Comparison of ENCODE assay signal across 8 cellular contexts in the genomic region with DNA sequence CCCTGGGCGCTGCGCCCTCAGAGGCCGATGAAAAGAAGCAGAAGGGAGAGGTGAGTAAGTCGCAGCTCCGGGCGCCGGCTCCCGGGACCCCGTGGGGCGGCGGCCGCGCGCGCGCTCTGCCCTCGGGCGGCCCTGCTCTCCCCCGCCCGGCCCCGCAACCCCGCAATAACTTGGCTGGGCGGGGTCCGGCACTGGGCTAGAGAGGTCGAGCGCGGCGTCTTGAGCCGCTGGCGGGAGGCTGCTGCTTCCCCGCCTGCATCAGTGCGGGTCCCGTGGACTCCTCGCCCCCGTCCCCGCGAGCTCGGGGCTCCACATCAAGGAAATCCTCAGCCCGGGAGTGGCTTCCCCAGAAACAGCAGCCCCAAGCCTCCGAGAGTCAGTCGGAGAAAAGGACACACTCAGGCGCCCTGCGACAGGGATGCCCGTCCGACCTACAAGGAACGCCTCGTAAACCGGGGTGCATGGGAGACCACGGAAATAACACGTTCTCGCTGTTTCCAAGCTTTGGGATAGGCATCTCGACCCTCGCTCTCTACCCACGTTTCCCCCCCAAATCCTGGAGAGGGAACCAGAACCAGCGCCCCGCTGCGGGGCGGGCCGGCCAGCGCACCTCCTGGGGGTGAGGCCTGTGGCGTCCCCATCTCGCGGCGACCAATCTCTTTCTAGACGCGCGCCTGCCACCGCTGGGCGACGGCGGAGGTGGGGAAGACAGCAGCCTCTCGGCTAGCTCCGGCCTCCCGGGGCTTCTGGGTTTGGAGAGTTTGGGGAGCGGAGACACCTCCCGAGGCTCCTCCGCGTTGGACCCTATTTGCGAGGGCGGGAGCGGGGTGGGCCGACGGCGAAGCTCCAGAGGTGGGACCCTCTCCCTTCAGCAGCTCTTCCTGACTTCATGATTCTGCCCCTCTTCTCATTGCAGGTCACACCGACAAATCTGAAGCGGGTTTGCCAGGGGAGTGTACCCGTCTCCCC. TPM values are rescaled to one million over a fixed set of nuclear protein-coding genes. Genes with fewer than 3 reads are reported as not detected.
DNase-seq lines count a peak whose midpoint lies in the region; ATAC-seq, FAIRE-seq and TF ChIP-seq lines count a peak whose summit lies in the region.

No MANE protein-coding gene starts in this region.

- H3K27me3 ChIP-seq in colonic mucosa (no peaks in the 10 kb centered on the region), liver (ENCODE audit: control insufficient read depth in 4 of 4, insufficient read depth in 4 of 4, low read length in 3 of 4) (no peaks in the 10 kb centered on the region)

- peak; percentile 47 for ATAC-seq in HG02642 (IDR thresholded peaks at IDR 0.05; ENCODE audit: poor library complexity, unreplicated experiment)
- ATAC-seq in activated CD4-positive, CD25-positive, alpha-beta regulatory T cell treated with anti-CD3 and anti-CD28 coated beads, Interleukin-2, amount 50 U/mL, for 24 hours: peak; percentile 61 to 66

- H3K9me3 ChIP-seq in colonic mucosa (no peaks in the 10 kb centered on the region), liver (ENCODE audit: control insufficient read depth in 4 of 4, low read length in 3 of 4) (no peaks in the 10 kb centered on the region)

- intact Hi-C loops in colonic mucosa (cut with DNase I): no loop called here

- TF ChIP-seq POLR2A in GM12891 (IDR thresholded peaks at IDR 0.05; ENCODE audit: low read depth, low read length): no peak

- TF ChIP-seq CTCF in colonic mucosa (IDR thresholded peaks at IDR 0.05) (no peak), liver (IDR thresholded peaks at IDR 0.05; ENCODE audit: low read depth, low read length, missing input control) (peak; percentile 26)

- H3K27ac ChIP-seq in colonic mucosa: peak overlapping the region; percentile 94
- H3K27ac ChIP-seq in liver (ENCODE audit: low read depth in 1 of 2, low read length in 2 of 2): peak overlapping the region; percentile 87 to 91

- WGBS in liver: under 1% methylated on average over 87 of the region's 87 CpGs

- peak; percentile 84 for DNase-seq in GM12891 (ENCODE audit: insufficient read length, low spot score)
- DNase-seq in NCI-H146 treated with DMSO at 0.1 percent for 48 hours (lab: John Stamatoyannopoulos, UW; ENCODE audit: unreplicated experiment): peak; percentile 46
- peak; percentile 80 for DNase-seq in colonic mucosa
- peak in 2 of 3 experiments; percentile 56 to 58 for DNase-seq in stimulated activated CD4-positive, alpha-beta T cell treated with anti-CD3 and anti-CD28 coated beads, TNF-alpha, amount 100 ng/mL, for 4 hours (ENCODE audit: low read depth in 3 of 3)
- DNase-seq in superior temporal gyrus (ENCODE audit: extremely low spot score): no peak

- no peaks in the 10 kb centered on the region for H3K36me3 ChIP-seq in colonic mucosa
- H3K36me3 ChIP-seq in liver (ENCODE audit: control insufficient read depth in 4 of 4, insufficient read depth in 3 of 4, low read depth in 1 of 4, low read length in 3 of 4): peaks cover 0 to 3% (median 1%) of the 10 kb centered on the region in 4 donors

- TF ChIP-seq RAD21 in liver (IDR thresholded peaks at IDR 0.05): no peak

- H3K9ac ChIP-seq in colonic mucosa (ENCODE audit: low read depth in 2 of 2, low read length in 2 of 2): peak overlapping the region; percentile 84 to 85
- H3K9ac ChIP-seq in liver (ENCODE audit: low read depth in 1 of 2, low read length in 2 of 2): peak overlapping the region; percentile 85 to 87

- peaks cover 8% of the 10 kb centered on the region for H3K4me1 ChIP-seq in colonic mucosa
- H3K4me1 ChIP-seq in liver (ENCODE audit: control insufficient read depth in 4 of 4, insufficient read depth in 4 of 4, low read length in 3 of 4): peaks cover 10 to 64% (median 50%) of the 10 kb centered on the region in 4 donors

- H3K4me3 ChIP-seq in colonic mucosa (peak overlapping the region; percentile 82), liver (ENCODE audit: low read depth in 1 of 3, low read length in 3 of 3) (peak overlapping the region; percentile 77 to 92 (median 83))

- peak; percentile 72 for FAIRE-seq in GM12891 (lab: Jason Lieb, UNC)

TF ChIP-seq in GM12891, 5 proteins besides CTCF, POLR2A, EP300 and RAD21:
- no peak for TF ChIP-seq SPI1 (IDR thresholded peaks at IDR 0.05; ENCODE audit: low read depth, low read length)
- TF ChIP-seq TAF1 (IDR thresholded peaks at IDR 0.05; ENCODE audit: low read depth, low read length): peak; percentile 19

TF ChIP-seq in liver, 16 proteins besides CTCF, POLR2A, EP300 and RAD21:
- peak; percentile 9 for TF ChIP-seq SP1 (IDR thresholded peaks at IDR 0.05)
- TF ChIP-seq, protein P1, sequence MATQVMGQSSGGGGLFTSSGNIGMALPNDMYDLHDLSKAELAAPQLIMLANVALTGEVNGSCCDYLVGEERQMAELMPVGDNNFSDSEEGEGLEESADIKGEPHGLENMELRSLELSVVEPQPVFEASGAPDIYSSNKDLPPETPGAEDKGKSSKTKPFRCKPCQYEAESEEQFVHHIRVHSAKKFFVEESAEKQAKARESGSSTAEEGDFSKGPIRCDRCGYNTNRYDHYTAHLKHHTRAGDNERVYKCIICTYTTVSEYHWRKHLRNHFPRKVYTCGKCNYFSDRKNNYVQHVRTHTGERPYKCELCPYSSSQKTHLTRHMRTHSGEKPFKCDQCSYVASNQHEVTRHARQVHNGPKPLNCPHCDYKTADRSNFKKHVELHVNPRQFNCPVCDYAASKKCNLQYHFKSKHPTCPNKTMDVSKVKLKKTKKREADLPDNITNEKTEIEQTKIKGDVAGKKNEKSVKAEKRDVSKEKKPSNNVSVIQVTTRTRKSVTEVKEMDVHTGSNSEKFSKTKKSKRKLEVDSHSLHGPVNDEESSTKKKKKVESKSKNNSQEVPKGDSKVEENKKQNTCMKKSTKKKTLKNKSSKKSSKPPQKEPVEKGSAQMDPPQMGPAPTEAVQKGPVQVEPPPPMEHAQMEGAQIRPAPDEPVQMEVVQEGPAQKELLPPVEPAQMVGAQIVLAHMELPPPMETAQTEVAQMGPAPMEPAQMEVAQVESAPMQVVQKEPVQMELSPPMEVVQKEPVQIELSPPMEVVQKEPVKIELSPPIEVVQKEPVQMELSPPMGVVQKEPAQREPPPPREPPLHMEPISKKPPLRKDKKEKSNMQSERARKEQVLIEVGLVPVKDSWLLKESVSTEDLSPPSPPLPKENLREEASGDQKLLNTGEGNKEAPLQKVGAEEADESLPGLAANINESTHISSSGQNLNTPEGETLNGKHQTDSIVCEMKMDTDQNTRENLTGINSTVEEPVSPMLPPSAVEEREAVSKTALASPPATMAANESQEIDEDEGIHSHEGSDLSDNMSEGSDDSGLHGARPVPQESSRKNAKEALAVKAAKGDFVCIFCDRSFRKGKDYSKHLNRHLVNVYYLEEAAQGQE (IDR thresholded peaks at IDR 0.05): no peak
- TF ChIP-seq, protein P2, sequence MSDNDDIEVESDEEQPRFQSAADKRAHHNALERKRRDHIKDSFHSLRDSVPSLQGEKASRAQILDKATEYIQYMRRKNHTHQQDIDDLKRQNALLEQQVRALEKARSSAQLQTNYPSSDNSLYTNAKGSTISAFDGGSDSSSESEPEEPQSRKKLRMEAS (IDR thresholded peaks at IDR 0.05): no peak
- no peak for TF ChIP-seq FOXA1 (IDR thresholded peaks at IDR 0.05)
- TF ChIP-seq, protein P3, sequence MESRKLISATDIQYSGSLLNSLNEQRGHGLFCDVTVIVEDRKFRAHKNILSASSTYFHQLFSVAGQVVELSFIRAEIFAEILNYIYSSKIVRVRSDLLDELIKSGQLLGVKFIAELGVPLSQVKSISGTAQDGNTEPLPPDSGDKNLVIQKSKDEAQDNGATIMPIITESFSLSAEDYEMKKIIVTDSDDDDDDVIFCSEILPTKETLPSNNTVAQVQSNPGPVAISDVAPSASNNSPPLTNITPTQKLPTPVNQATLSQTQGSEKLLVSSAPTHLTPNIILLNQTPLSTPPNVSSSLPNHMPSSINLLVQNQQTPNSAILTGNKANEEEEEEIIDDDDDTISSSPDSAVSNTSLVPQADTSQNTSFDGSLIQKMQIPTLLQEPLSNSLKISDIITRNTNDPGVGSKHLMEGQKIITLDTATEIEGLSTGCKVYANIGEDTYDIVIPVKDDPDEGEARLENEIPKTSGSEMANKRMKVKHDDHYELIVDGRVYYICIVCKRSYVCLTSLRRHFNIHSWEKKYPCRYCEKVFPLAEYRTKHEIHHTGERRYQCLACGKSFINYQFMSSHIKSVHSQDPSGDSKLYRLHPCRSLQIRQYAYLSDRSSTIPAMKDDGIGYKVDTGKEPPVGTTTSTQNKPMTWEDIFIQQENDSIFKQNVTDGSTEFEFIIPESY (IDR thresholded peaks at IDR 0.05): no peak
- TF ChIP-seq HNF4G (IDR thresholded peaks at IDR 0.05): no peak
- TF ChIP-seq YY1 (IDR thresholded peaks at IDR 0.05): peak; percentile 54
- no peak for TF ChIP-seq GABPA (IDR thresholded peaks at IDR 0.05 in 1 of 2, conservative IDR thresholded peaks at IDR 0.05 in 1 of 2)

RNA-seq across cellular contexts. Expression of a gene that starts 0.8 kb away (rescaled TPM):
- polyA plus RNA-seq in GM12891 (2012; ENCODE audit: low read depth, missing spikeins): 1.9 TPM
- total RNA-seq in colonic mucosa (10 to 100 TPM; 17.2 to 20.7 TPM), liver (10 to 100 TPM in 1 of 2 donors, 1 to 10 TPM in 1; 5.6 to 25.7 TPM)
- 10 to 100 TPM in 1 of 2 donors, 1 to 10 TPM in 1; 6.6 to 14.7 TPM for polyA plus RNA-seq in liver

RNA-seq across cellular contexts. Expression of a gene that starts 0.9 kb away (rescaled TPM):
- 12.4 TPM for polyA plus RNA-seq in GM12891 (2012; ENCODE audit: low read depth, missing spikeins)
- total RNA-seq in colonic mucosa (10 to 100 TPM; 41.2 to 91.2 TPM), liver (10 to 100 TPM; 15.2 to 33.7 TPM)
- 10 to 100 TPM; 12.2 to 42.6 TPM for polyA plus RNA-seq in liver

RNA-seq across cellular contexts. Expression of a gene that starts 21.8 kb away (rescaled TPM):
- polyA plus RNA-seq in GM12891 (2012; ENCODE audit: low read depth, missing spikeins): 13.2 TPM
- total RNA-seq in colonic mucosa (10 to 100 TPM; 32.8 to 54.9 TPM), liver (10 to 100 TPM in 1 of 2 donors, 1 to 10 TPM in 1; 4.3 to 11.1 TPM)
- 1 to 10 TPM; 2.2 to 5.4 TPM for polyA plus RNA-seq in liver

RNA-seq across cellular contexts. Expression of a gene that starts 25.3 kb away (rescaled TPM):
- polyA plus RNA-seq in GM12891 (2012; ENCODE audit: low read depth, missing spikeins): 1.4 TPM
- total RNA-seq in colonic mucosa (10 to 100 TPM in 1 of 2 donors, 1 to 10 TPM in 1; 3.1 to 10.2 TPM), liver (1 to 10 TPM in 1 of 2 donors, under 1 TPM in 1; 0.50 to 1.6 TPM)
- under 1 TPM; 0.06 to 0.52 TPM for polyA plus RNA-seq in liver

RNA-seq across cellular contexts. Expression of a gene that starts 55.1 kb away (rescaled TPM):
- 1.5 TPM for polyA plus RNA-seq in GM12891 (2012; ENCODE audit: low read depth, missing spikeins)
- total RNA-seq in colonic mucosa: 1 to 10 TPM in 1 of 2 donors, under 1 TPM in 1; 0.62 to 2.5 TPM
- total RNA-seq in liver: 1 to 10 TPM in 1 of 2 donors, under 1 TPM in 1; 0.23 to 3.0 TPM
- under 1 TPM; 0.44 to 0.75 TPM for polyA plus RNA-seq in liver
